In the genomic region with DNA sequence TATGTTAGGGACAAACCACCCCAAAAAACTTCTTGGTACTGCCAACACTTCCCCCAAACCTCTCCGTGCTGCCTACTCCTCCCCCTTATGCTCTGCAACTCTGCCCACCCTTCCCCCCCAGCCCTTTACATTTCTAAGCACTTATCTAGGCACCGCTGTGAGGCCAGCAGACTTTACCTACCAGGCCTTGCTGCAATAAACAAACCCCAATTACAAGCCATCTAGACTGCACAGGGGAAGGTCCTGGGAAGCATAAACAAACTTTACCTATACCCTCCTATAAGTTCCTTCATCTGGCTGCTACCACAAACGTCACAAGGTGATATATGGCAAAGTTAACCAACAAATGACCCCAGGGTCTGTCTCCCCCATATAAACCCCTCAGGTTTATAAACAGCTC, we compare ENCODE assay signal across 15 cellular contexts.
"Had no signal": no experiment of that assay in that cellular context is flagged by ENCODE, and none has a peak within 500 bp of the region (broad histone marks: within the 10 kb centered on the region; RNA-seq: fewer than 3 reads in every experiment).

No MANE protein-coding gene starts in this region.

- H3K4me1 ChIP-seq: lower lobe of right lung, sigmoid colon, testis had no signal

- ATAC-seq: activated CD4-positive, alpha-beta T cell treated with anti-CD3 and anti-CD28 coated beads for 36 hours; left colon; lower lobe of right lung; stimulated activated memory B cell treated with anti-CD40 and anti-IgM and Interleukin-4, amounts not matched to agents 10 μg/mL and 1 μg/mL and 100 μg/mL, for 72 hours; T-helper 17 cell had no signal

- H3K27ac ChIP-seq: lower lobe of right lung, sigmoid colon, testis had no signal

- H3K36me3 ChIP-seq: lower lobe of right lung, sigmoid colon had no signal

- H3K9me3 ChIP-seq: lower lobe of right lung, sigmoid colon, testis had no signal

- H3K4me3 ChIP-seq: lower lobe of right lung, sigmoid colon, testis had no signal

- DNase-seq: activated CD4-positive, alpha-beta T cell treated with anti-CD3 and anti-CD28 coated beads for 36 hours; activated CD4-positive, alpha-beta T cell treated with anti-CD3 and anti-CD28 coated beads, Interleukin-2, amount 50 U/mL, for 48 hours; activated naive CD4-positive, alpha-beta T cell; activated naive CD8-positive, alpha-beta T cell treated with anti-CD3 and anti-CD28 coated beads for 36 hours; amniotic stem cell; effector CD8-positive, alpha-beta T cell; left colon; lower lobe of right lung; occipital lobe; posterior cingulate gyrus; sigmoid colon; stimulated activated CD4-positive, alpha-beta T cell treated with anti-CD3 and anti-CD28 coated beads, Interleukin-4, amount 100 ng/mL, for 24 hours; T-helper 17 cell; testis had no signal

- H3K27me3 ChIP-seq: sigmoid colon, testis had no signal
